ENCODE assay signal across 9 cellular contexts in genomic region chr12:66693901-66694513, GRCh38. TPM values are rescaled to one million over a fixed set of nuclear protein-coding genes. Genes with fewer than 3 reads are reported as not detected.
DNase-seq lines count a peak whose midpoint lies in the region; ATAC-seq and TF ChIP-seq lines count a peak whose summit lies in the region.
"Had no signal": no experiment of that assay in that cellular context is flagged by ENCODE, and none has a peak within 500 bp of the region (broad histone marks: within the 10 kb centered on the region; RNA-seq: fewer than 3 reads in every experiment).

No MANE protein-coding gene starts in this region.

- no peak overlapping the region for H3K4me3 Mint-ChIP-seq in endodermal cell
- H3K4me3 Mint-ChIP-seq: T-helper 1 cell treated with Interleukin-12 subunit alpha and Interleukin-12 subunit beta and Interleukin-4 antibody, amounts not matched to agents 30 μg/mL and 1 μg/mL, for 36 hours had no signal

- WGBS in endodermal cell (ENCODE audit: insufficient coverage in 1 of 2, insufficient read length in 1 of 2), 2 experiments: 40 to 57% methylated on average over 1 of the region's 1 CpG

- no peaks in the 10 kb centered on the region for H3K27me3 Mint-ChIP-seq in endodermal cell (ENCODE audit: insufficient read depth)

- in situ Hi-C loops in GM13977 (cut with MboI; ENCODE audit: low pct_unique_long_range_greater_than_20kb, low sequenced_read_pairs, unreplicated experiment): no loop called here

- TF ChIP-seq CTCF in GM13977 (IDR thresholded peaks at IDR 0.05; ENCODE audit: extremely low read depth, insufficient read depth, missing control alignments) (peak; percentile 54), endodermal cell (conservative IDR thresholded peaks at IDR 0.05) (peak; percentile 75)

- no peaks in the 10 kb centered on the region for H3K9me3 Mint-ChIP-seq in endodermal cell
- H3K9me3 Mint-ChIP-seq: T-helper 1 cell treated with Interleukin-12 subunit alpha and Interleukin-12 subunit beta and Interleukin-4 antibody, amounts not matched to agents 30 μg/mL and 1 μg/mL, for 36 hours had no signal

- no peaks in the 10 kb centered on the region for H3K36me3 Mint-ChIP-seq in endodermal cell (ENCODE audit: low read depth)

- DNase-seq in Ammon's horn (ENCODE audit: low spot score) (peak; percentile 85), GM13977 (ENCODE audit: low spot score) (peak; percentile 45), NCI-H1048 (lab: John Stamatoyannopoulos, UW) (peak; percentile 32), SK-N-MC (ENCODE audit: low read depth, low spot score) (peak; percentile 50), endodermal cell (peak; percentile 65), middle frontal gyrus (ENCODE audit: extremely low spot score, low spot score) (peak; percentile 72)
- no peak for DNase-seq in activated effector memory CD4-positive, alpha-beta T cell treated with Interleukin-2 at 50 U/mL for 16 hours

- no peak overlapping the region for H3K27ac ChIP-seq in SK-N-MC
- H3K27ac ChIP-seq in endodermal cell (ENCODE audit: low read depth, low read length): no peak overlapping the region

- H3K4me1 ChIP-seq in endodermal cell (ENCODE audit: control insufficient read depth, insufficient read depth, low read length): no peaks in the 10 kb centered on the region

- no peaks in the 10 kb centered on the region for H3K27me3 ChIP-seq in endodermal cell (ENCODE audit: control insufficient read depth, insufficient read depth, low read length, poor library complexity, severe bottlenecking)

- H3K9me3 ChIP-seq in SK-N-MC (ENCODE audit: low read depth, low read length) (no peaks in the 10 kb centered on the region), endodermal cell (ENCODE audit: control insufficient read depth, low read length) (no peaks in the 10 kb centered on the region)

- H3K4me3 ChIP-seq in SK-N-MC: no peak overlapping the region
- no peak overlapping the region for H3K4me3 ChIP-seq in endodermal cell (ENCODE audit: low read length)

- H3K9ac ChIP-seq in SK-N-MC (ENCODE audit: insufficient read length) (no peak overlapping the region), endodermal cell (ENCODE audit: extremely low read depth, low read length, poor library complexity, severe bottlenecking) (no peak overlapping the region)

- H3K4me1 Mint-ChIP-seq in endodermal cell: peaks cover 2% of the 10 kb centered on the region

- H3K36me3 ChIP-seq in SK-N-MC (ENCODE audit: insufficient read depth, low read length) (no peaks in the 10 kb centered on the region), endodermal cell (ENCODE audit: control insufficient read depth, insufficient read depth, low read length) (no peaks in the 10 kb centered on the region)

- H3K27ac Mint-ChIP-seq in endodermal cell: no peak overlapping the region
- H3K27ac Mint-ChIP-seq: T-helper 1 cell treated with Interleukin-12 subunit alpha and Interleukin-12 subunit beta and Interleukin-4 antibody, amounts not matched to agents 30 μg/mL and 1 μg/mL, for 36 hours had no signal

- peak; percentile 83 for ATAC-seq in HG02798 (IDR thresholded peaks at IDR 0.05; ENCODE audit: poor library complexity, unreplicated experiment)

RNA-seq across cellular contexts. Expression of gene GRIP1, which starts 15.1 kb away (rescaled TPM):
- 10 to 100 TPM; 41.0 to 47.6 TPM for total RNA-seq in endodermal cell
- polyA plus RNA-seq in endodermal cell (2013, experiment 1 of 2): 32.7 TPM
- 26.7 TPM for polyA plus RNA-seq in endodermal cell (2013, experiment 2 of 2)
